Comparison of ENCODE assay signal across 21 cellular contexts in genomic region chr7:82358009-82358578, GRCh38.
"Had no signal": no experiment of that assay in that cellular context is flagged by ENCODE, and none has a peak within 500 bp of the region (broad histone marks: within the 10 kb centered on the region; RNA-seq: fewer than 3 reads in every experiment).

No MANE protein-coding gene starts in this region.

- H3K4me1 ChIP-seq: parathyroid adenoma, stomach, upper lobe of left lung had no signal

- H3K9me3 Mint-ChIP-seq: activated CD4-positive, alpha-beta memory T cell treated with anti-CD3 and anti-CD28 coated beads, Interleukin-2, amount 10 ng/mL, durations not matched to agents 7 days and 5 days; activated CD4-positive, alpha-beta T cell treated with anti-CD3 and anti-CD28 coated beads, Interleukin-2, amount 10 ng/mL, durations not matched to agents 24 days and 14 days; activated naive CD4-positive, alpha-beta T cell treated with anti-CD3 and anti-CD28 coated beads for 36 hours; activated naive CD8-positive, alpha-beta T cell treated with anti-CD3 and anti-CD28 coated beads, Interleukin-2, amount 10 ng/mL, durations not matched to agents 7 days and 5 days; memory B cell; nephron had no signal

- H3K9ac ChIP-seq: parathyroid adenoma had no signal

- H3K9me3 ChIP-seq: sigmoid colon, stomach, upper lobe of left lung had no signal

- DNase-seq: activated CD4-positive, alpha-beta memory T cell treated with anti-CD3 and anti-CD28 coated beads, Interleukin-2, amount 10 ng/mL, durations not matched to agents 7 days and 5 days; activated CD4-positive, alpha-beta T cell treated with anti-CD3 and anti-CD28 coated beads, Interleukin-2, amount 10 ng/mL, durations not matched to agents 24 days and 14 days; activated effector memory CD4-positive, alpha-beta T cell treated with Interleukin-2 at 50 U/mL for 16 hours; activated naive CD4-positive, alpha-beta T cell treated with anti-CD3 and anti-CD28 coated beads for 36 hours; activated naive CD8-positive, alpha-beta T cell treated with anti-CD3 and anti-CD28 coated beads, Interleukin-2, amount 10 ng/mL, durations not matched to agents 7 days and 5 days; activated T-cell treated with anti-CD3 and anti-CD28 coated beads, Interleukin-2, amount 50 U/mL, for 72 hours; amniotic stem cell; effector CD4-positive, alpha-beta T cell; erythroblast; foreskin fibroblast; kidney glomerular epithelial cell; sigmoid colon; stimulated activated CD4-positive, alpha-beta T cell treated with anti-CD3 and anti-CD28 coated beads, Interleukin-15, amount 100 ng/mL, for 24 hours; stomach; upper lobe of left lung had no signal

- H3K79me2 ChIP-seq: parathyroid adenoma had no signal

- H3K4me2 ChIP-seq: smooth muscle cell had no signal

- H3K27me3 ChIP-seq: sigmoid colon, stomach, upper lobe of left lung had no signal

- H3K27ac ChIP-seq: parathyroid adenoma, sigmoid colon, stomach, upper lobe of left lung had no signal

- H3K4me1 Mint-ChIP-seq: activated CD4-positive, alpha-beta memory T cell treated with anti-CD3 and anti-CD28 coated beads, Interleukin-2, amount 10 ng/mL, durations not matched to agents 7 days and 5 days; activated CD4-positive, alpha-beta T cell treated with anti-CD3 and anti-CD28 coated beads, Interleukin-2, amount 10 ng/mL, durations not matched to agents 24 days and 14 days; activated naive CD8-positive, alpha-beta T cell treated with anti-CD3 and anti-CD28 coated beads, Interleukin-2, amount 10 ng/mL, durations not matched to agents 7 days and 5 days; memory B cell; stimulated activated memory B cell treated with anti-CD40 and anti-IgM and Interleukin-4, amounts not matched to agents 10 μg/mL and 1 μg/mL and 100 μg/mL, for 72 hours had no signal

- H3K36me3 Mint-ChIP-seq: activated naive CD8-positive, alpha-beta T cell treated with anti-CD3 and anti-CD28 coated beads, Interleukin-2, amount 10 ng/mL, durations not matched to agents 7 days and 5 days; memory B cell; stimulated activated memory B cell treated with anti-CD40 and anti-IgM and Interleukin-4, amounts not matched to agents 10 μg/mL and 1 μg/mL and 100 μg/mL, for 72 hours had no signal

- H3K4me3 Mint-ChIP-seq: activated CD4-positive, alpha-beta memory T cell treated with anti-CD3 and anti-CD28 coated beads, Interleukin-2, amount 10 ng/mL, durations not matched to agents 7 days and 5 days; activated CD4-positive, alpha-beta T cell treated with anti-CD3 and anti-CD28 coated beads, Interleukin-2, amount 10 ng/mL, durations not matched to agents 24 days and 14 days; activated naive CD4-positive, alpha-beta T cell treated with anti-CD3 and anti-CD28 coated beads for 36 hours; activated naive CD8-positive, alpha-beta T cell treated with anti-CD3 and anti-CD28 coated beads, Interleukin-2, amount 10 ng/mL, durations not matched to agents 7 days and 5 days; activated T-cell treated with anti-CD3 and anti-CD28 coated beads, Interleukin-2, amount 50 U/mL, for 72 hours; memory B cell; nephron; stimulated activated memory B cell treated with anti-CD40 and anti-IgM and Interleukin-4, amounts not matched to agents 10 μg/mL and 1 μg/mL and 100 μg/mL, for 72 hours had no signal

- H2AFZ ChIP-seq: parathyroid adenoma had no signal

- H3K27me3 Mint-ChIP-seq: activated CD4-positive, alpha-beta memory T cell treated with anti-CD3 and anti-CD28 coated beads, Interleukin-2, amount 10 ng/mL, durations not matched to agents 7 days and 5 days; activated CD4-positive, alpha-beta T cell treated with anti-CD3 and anti-CD28 coated beads, Interleukin-2, amount 10 ng/mL, durations not matched to agents 24 days and 14 days; activated naive CD8-positive, alpha-beta T cell treated with anti-CD3 and anti-CD28 coated beads, Interleukin-2, amount 10 ng/mL, durations not matched to agents 7 days and 5 days; memory B cell; stimulated activated memory B cell treated with anti-CD40 and anti-IgM and Interleukin-4, amounts not matched to agents 10 μg/mL and 1 μg/mL and 100 μg/mL, for 72 hours had no signal

- H3K4me3 ChIP-seq: sigmoid colon, smooth muscle cell, stomach, upper lobe of left lung had no signal

- H3K36me3 ChIP-seq: sigmoid colon, stomach, upper lobe of left lung had no signal

- ATAC-seq: activated CD4-positive, CD25-positive, alpha-beta regulatory T cell treated with anti-CD3 and anti-CD28 coated beads, Interleukin-2, amount 50 U/mL, for 24 hours; activated T-cell treated with anti-CD3 and anti-CD28 coated beads, Interleukin-2, amount 50 U/mL, for 72 hours; stimulated activated memory B cell treated with anti-CD40 and anti-IgM and Interleukin-4, amounts not matched to agents 10 μg/mL and 1 μg/mL and 100 μg/mL, for 72 hours had no signal

- H3K27ac Mint-ChIP-seq: activated CD4-positive, alpha-beta memory T cell treated with anti-CD3 and anti-CD28 coated beads, Interleukin-2, amount 10 ng/mL, durations not matched to agents 7 days and 5 days; activated CD4-positive, alpha-beta T cell treated with anti-CD3 and anti-CD28 coated beads, Interleukin-2, amount 10 ng/mL, durations not matched to agents 24 days and 14 days; activated naive CD4-positive, alpha-beta T cell treated with anti-CD3 and anti-CD28 coated beads for 36 hours; activated naive CD8-positive, alpha-beta T cell treated with anti-CD3 and anti-CD28 coated beads, Interleukin-2, amount 10 ng/mL, durations not matched to agents 7 days and 5 days; activated T-cell treated with anti-CD3 and anti-CD28 coated beads, Interleukin-2, amount 50 U/mL, for 72 hours; memory B cell; nephron; stimulated activated memory B cell treated with anti-CD40 and anti-IgM and Interleukin-4, amounts not matched to agents 10 μg/mL and 1 μg/mL and 100 μg/mL, for 72 hours had no signal
